27 cellular contexts compared by ENCODE assay signal in genomic region chr18:62606106-62606505, GRCh38.
DNase-seq lines count a peak whose midpoint lies in the region; ATAC-seq and TF ChIP-seq lines count a peak whose summit lies in the region.
"Had no signal": no experiment of that assay in that cellular context is flagged by ENCODE, and none has a peak within 500 bp of the region (broad histone marks: within the 10 kb centered on the region; RNA-seq: fewer than 3 reads in every experiment).

No MANE protein-coding gene starts in this region.

- no peaks in the 10 kb centered on the region for H3F3A ChIP-seq in smooth muscle cell (ENCODE audit: low read depth)

- peak overlapping the region; percentile 57 for H2BK120ac ChIP-seq in mesenchymal stem cell (ENCODE audit: low read depth, low read length)

- H3K36me3 ChIP-seq in mesenchymal stem cell (ENCODE audit: control insufficient read depth in 1 of 2, insufficient read depth in 2 of 2, low read depth in 1 of 2, low read length in 2 of 2) = no peaks in the 10 kb centered on the region
- H3K36me3 ChIP-seq in smooth muscle cell (ENCODE audit: low read depth) = no peaks in the 10 kb centered on the region
- no peaks in the 10 kb centered on the region for H3K36me3 ChIP-seq in hepatocyte (replicated peaks; ENCODE audit: insufficient read depth, low read depth)
- H3K36me3 ChIP-seq: adrenal gland, brain microvascular endothelial cell, Peyer's patch, upper lobe of right lung had no signal

- no peak overlapping the region for H3K14ac ChIP-seq in mesenchymal stem cell (ENCODE audit: low read length in 2 of 2)

- H3K9ac ChIP-seq in mesenchymal stem cell (ENCODE audit: low read length) (no peak overlapping the region), smooth muscle cell (ENCODE audit: low read depth) (no peak overlapping the region)

- H3K4me3 ChIP-seq in astrocyte of the spinal cord (ENCODE audit: low read depth, low read length) (no peak overlapping the region), mesenchymal stem cell (ENCODE audit: insufficient read depth in 1 of 2, low read depth in 1 of 2, low read length in 2 of 2) (no peak overlapping the region), smooth muscle cell (no peak overlapping the region), hepatocyte (no peak overlapping the region)
- H3K4me3 ChIP-seq: adrenal gland, Peyer's patch, upper lobe of right lung had no signal

- no peak overlapping the region for H2BK12ac ChIP-seq in mesenchymal stem cell (ENCODE audit: low read length in 2 of 2)

- H2BK5ac ChIP-seq in mesenchymal stem cell (ENCODE audit: low read depth, low read length, poor library complexity, severe bottlenecking) = no peak overlapping the region

- H3K27ac ChIP-seq in mesenchymal stem cell (ENCODE audit: low read length, poor library complexity, severe bottlenecking) = no peak overlapping the region
- peak overlapping the region; percentile 13 for H3K27ac ChIP-seq in smooth muscle cell (ENCODE audit: low read depth)
- H3K27ac ChIP-seq in hepatocyte = no peak overlapping the region
- H3K27ac ChIP-seq: adrenal gland, brain microvascular endothelial cell, Peyer's patch, upper lobe of right lung had no signal

- H3K9me3 ChIP-seq in mesenchymal stem cell (ENCODE audit: control insufficient read depth, low read length) = peaks cover 3% of the 10 kb centered on the region
- no peaks in the 10 kb centered on the region for H3K9me3 ChIP-seq in smooth muscle cell (replicated peaks; ENCODE audit: low read depth)
- H3K9me3 ChIP-seq in hepatocyte (ENCODE audit: low read depth) = no peaks in the 10 kb centered on the region
- H3K9me3 ChIP-seq: adrenal gland, Peyer's patch, upper lobe of right lung had no signal

- H4K8ac ChIP-seq in mesenchymal stem cell (ENCODE audit: low read length) = no peak overlapping the region

- peak; percentile 42 for DNase-seq in H4 (ENCODE audit: low spot score)
- peak; percentile 13 for DNase-seq in astrocyte of the spinal cord (ENCODE audit: low read depth, low spot score)
- peak; percentile 66 for DNase-seq in mesenchymal stem cell
- DNase-seq in smooth muscle cell (lab: John Stamatoyannopoulos, UW; ENCODE audit: unreplicated experiment) = no peak
- DNase-seq in hepatocyte (ENCODE audit: low spot score) = no peak
- no peak for DNase-seq in T-helper 9 cell
- DNase-seq: activated CD4-positive, alpha-beta memory T cell treated with anti-CD3 and anti-CD28 coated beads, Interleukin-2, amount 10 ng/mL, durations not matched to agents 7 days and 5 days; activated CD4-positive, alpha-beta T cell treated with anti-CD3 and anti-CD28 coated beads for 1 hour; activated CD8-positive, alpha-beta memory T cell treated with anti-CD3 and anti-CD28 coated beads, Interleukin-2, amount 50 U/mL, for 48 hours; activated naive CD4-positive, alpha-beta T cell treated with anti-CD3 and anti-CD28 coated beads for 36 hours; adrenal gland; brain microvascular endothelial cell; DMS79; immature natural killer cell; naive B cell; NCI-H1417 treated with DMSO at 0.1 percent for 48 hours; NCI-H2081 treated with DMSO at 0.1 percent for 48 hours; NCI-H2227 treated with DMSO at 0.1 percent for 48 hours; NCI-H774; Peyer's patch; SHP77 treated with DMSO at 0.1 percent for 48 hours; small intestine; stimulated activated CD4-positive, alpha-beta T cell treated with anti-CD3 and anti-CD28 coated beads, Interleukin-1b, Interleukin-23, amount 100 ng/mL, for 48 hours; stimulated activated naive CD4-positive, alpha-beta T cell treated with Interleukin-2 at 50 U/mL for 16 hours; upper lobe of right lung had no signal

- no peaks in the 10 kb centered on the region for H3K79me1 ChIP-seq in mesenchymal stem cell (replicated peaks; ENCODE audit: low read length, poor library complexity, severe bottlenecking)

- H3K4ac ChIP-seq in mesenchymal stem cell (ENCODE audit: low read depth in 1 of 2, low read length in 2 of 2) = no peak overlapping the region

- 81% methylated on average over 2 of the region's 3 CpGs for WGBS in mesenchymal stem cell
- 85% methylated on average over 3 of the region's 3 CpGs for WGBS in smooth muscle cell (ENCODE audit: low lambda C conversion rate)
- WGBS in hepatocyte (ENCODE audit: low lambda C conversion rate, missing lambda C conversion rate) = 81% methylated on average over 3 of the region's 3 CpGs

- no peak overlapping the region for H3K23ac ChIP-seq in mesenchymal stem cell (ENCODE audit: low read length in 2 of 2)

- H3K18ac ChIP-seq in mesenchymal stem cell (ENCODE audit: low read depth in 1 of 2, low read length in 2 of 2) = no peak overlapping the region

- no peak for ATAC-seq in HG03571 (IDR thresholded peaks at IDR 0.05; ENCODE audit: unreplicated experiment)
- ATAC-seq: left lobe of liver, upper lobe of right lung had no signal

- H3K27me3 ChIP-seq in mesenchymal stem cell (ENCODE audit: control insufficient read depth in 1 of 2, insufficient read depth in 1 of 2, low read length in 2 of 2) (peaks cover 11 to 42% of the 10 kb centered on the region in 2 experiments), smooth muscle cell (ENCODE audit: low read depth) (no peaks in the 10 kb centered on the region), hepatocyte (no peaks in the 10 kb centered on the region)
- H3K27me3 ChIP-seq: adrenal gland, Peyer's patch had no signal

- H3K79me2 ChIP-seq in smooth muscle cell (ENCODE audit: low read depth) = no peaks in the 10 kb centered on the region
- no peaks in the 10 kb centered on the region for H3K79me2 ChIP-seq in hepatocyte

- H2AFZ ChIP-seq in mesenchymal stem cell (ENCODE audit: low read depth, low read length) = no peak overlapping the region
- H2AFZ ChIP-seq in smooth muscle cell (ENCODE audit: low read depth) = no peak overlapping the region
- no peak overlapping the region for H2AFZ ChIP-seq in hepatocyte

- H3K4me1 ChIP-seq in mesenchymal stem cell (ENCODE audit: control insufficient read depth, insufficient read depth, low read depth, low read length) (peaks cover 2% of the 10 kb centered on the region), smooth muscle cell (ENCODE audit: low read depth) (peaks cover 16% of the 10 kb centered on the region), hepatocyte (ENCODE audit: insufficient read depth) (peaks cover 2% of the 10 kb centered on the region)
- H3K4me1 ChIP-seq: Peyer's patch had no signal

- H4K20me1 ChIP-seq in smooth muscle cell (ENCODE audit: low read depth) = no peaks in the 10 kb centered on the region
- no peaks in the 10 kb centered on the region for H4K20me1 ChIP-seq in hepatocyte (ENCODE audit: insufficient read depth, poor library complexity, severe bottlenecking)

- no peak overlapping the region for H2BK15ac ChIP-seq in mesenchymal stem cell (ENCODE audit: low read depth, poor library complexity, severe bottlenecking)

- TF ChIP-seq CTCF in astrocyte of the spinal cord (IDR thresholded peaks at IDR 0.05; ENCODE audit: low read depth, low read length) = no peak
- no peak for TF ChIP-seq CTCF in smooth muscle cell (IDR thresholded peaks at IDR 0.05; ENCODE audit: borderline replicate concordance, insufficient read depth, poor library complexity, severe bottlenecking)
- TF ChIP-seq CTCF in hepatocyte (IDR thresholded peaks at IDR 0.05; ENCODE audit: poor library complexity) = no peak

- H2AK5ac ChIP-seq in mesenchymal stem cell (ENCODE audit: low read length, severe bottlenecking) = no peak overlapping the region

- no peak overlapping the region for H4K91ac ChIP-seq in mesenchymal stem cell (ENCODE audit: low read length)

- no peaks in the 10 kb centered on the region for H3K9me2 ChIP-seq in hepatocyte (replicated peaks; ENCODE audit: insufficient read depth)

- in situ Hi-C loops in astrocyte of the spinal cord (cut with HindIII; ENCODE audit: low sequenced_read_pairs) = no loop called here

- no peak overlapping the region for H3K4me2 ChIP-seq in mesenchymal stem cell (ENCODE audit: low read length, poor library complexity, severe bottlenecking)
- H3K4me2 ChIP-seq in smooth muscle cell = peak overlapping the region; percentile 47
- no peak overlapping the region for H3K4me2 ChIP-seq in hepatocyte

Comparison
In these comparisons a context has a peak if more than half of its experiments do, and no peak if none do; other contexts are left out.
1. DNase-seq: peak in H4 (single experiment), astrocyte of the spinal cord (single experiment) and mesenchymal stem cell (single experiment); none in smooth muscle cell (single experiment), hepatocyte (single experiment) and T-helper 9 cell (single experiment).